12 cellular contexts compared by ENCODE assay signal in genomic region chrX:29477878-29478277, GRCh38.
DNase-seq lines count a peak whose midpoint lies in the region; ATAC-seq, FAIRE-seq and TF ChIP-seq lines count a peak whose summit lies in the region.
"Had no signal": no experiment of that assay in that cellular context is flagged by ENCODE, and none has a peak within 500 bp of the region (broad histone marks: within the 10 kb centered on the region; RNA-seq: fewer than 3 reads in every experiment).

No MANE protein-coding gene starts in this region.

- H3K9me3 ChIP-seq in pancreas (no peaks in the 10 kb centered on the region), left lung (no peaks in the 10 kb centered on the region)
- H3K9me3 ChIP-seq: MG63 had no signal

- peak; percentile 59 for FAIRE-seq in pancreas (lab: Jason Lieb, UNC)

- TF ChIP-seq CTCF in HFFc6 (IDR thresholded peaks at IDR 0.05) = no peak
- TF ChIP-seq CTCF in pancreas (IDR thresholded peaks at IDR 0.05) = no peak
- TF ChIP-seq CTCF in left lung (IDR thresholded peaks at IDR 0.05) = no peak

- DNase-seq in NCI-H748 (lab: John Stamatoyannopoulos, UW; ENCODE audit: unreplicated experiment) = peak; percentile 43
- no peak for DNase-seq in NCI-H748 treated with DMSO at 0.1 percent for 48 hours (lab: John Stamatoyannopoulos, UW)
- DNase-seq in HFFc6 = no peak
- DNase-seq in pancreas = no peak
- DNase-seq in left lung = no peak
- DNase-seq in AG20443 (ENCODE audit: low spot score) = no peak
- no peak for DNase-seq in AG08395 (ENCODE audit: low spot score)
- DNase-seq: NK-92 treated with Interleukin-12 subunit alpha and Interleukin-12 subunit beta, amount 100 ng/mL, for 24 hours; T-helper 17 cell had no signal

- H3K27ac Mint-ChIP-seq in HFFc6 = no peak overlapping the region
- H3K27ac Mint-ChIP-seq: T-helper 17 cell had no signal

- intact Hi-C loops in pancreas (cut with DNase I) (no loop called here), left lung (cut with DNase I) (no loop called here)

- H3K4me1 ChIP-seq in pancreas = no peaks in the 10 kb centered on the region
- no peaks in the 10 kb centered on the region for H3K4me1 ChIP-seq in left lung

- H3K4me3 ChIP-seq in pancreas (no peak overlapping the region), left lung (no peak overlapping the region)
- H3K4me3 ChIP-seq: MG63 had no signal

- H3K27me3 Mint-ChIP-seq in HFFc6 (ENCODE audit: insufficient read depth) = no peaks in the 10 kb centered on the region
- H3K27me3 Mint-ChIP-seq: T-helper 17 cell had no signal

- no peaks in the 10 kb centered on the region for H3K36me3 Mint-ChIP-seq in HFFc6 (ENCODE audit: low read depth)

- H3K27ac ChIP-seq in pancreas = no peak overlapping the region
- H3K27ac ChIP-seq in left lung = no peak overlapping the region
- H3K27ac ChIP-seq: 22Rv1 had no signal

- H3K27me3 ChIP-seq in pancreas = peaks cover 0 to 9% (median 0%) of the 10 kb centered on the region in 4 donors
- H3K27me3 ChIP-seq in left lung = no peaks in the 10 kb centered on the region
- H3K27me3 ChIP-seq: MG63 had no signal

- H3K4me1 Mint-ChIP-seq in HFFc6 (ENCODE audit: low read depth) = peaks cover 11% of the 10 kb centered on the region
- H3K4me1 Mint-ChIP-seq: T-helper 17 cell had no signal

- 14 to 18% methylated on average over 1 of the region's 1 CpG for WGBS in pancreas, 2 donors

- ATAC-seq in HG03196 (IDR thresholded peaks at IDR 0.05; ENCODE audit: unreplicated experiment) (peak; percentile 39), pancreas (no peak), left lung (no peak)
- ATAC-seq: T-helper 17 cell had no signal

- H3K36me3 ChIP-seq in pancreas (no peaks in the 10 kb centered on the region), left lung (no peaks in the 10 kb centered on the region)
- H3K36me3 ChIP-seq: MG63 had no signal

- H3K4me3 Mint-ChIP-seq in HFFc6 = peak overlapping the region; percentile 61; the same call in 1 of the 2 replicates
- H3K4me3 Mint-ChIP-seq: T-helper 17 cell had no signal

- no peaks in the 10 kb centered on the region for H3K9me3 Mint-ChIP-seq in HFFc6
